26 cellular contexts compared by ENCODE assay signal in the genomic region with DNA sequence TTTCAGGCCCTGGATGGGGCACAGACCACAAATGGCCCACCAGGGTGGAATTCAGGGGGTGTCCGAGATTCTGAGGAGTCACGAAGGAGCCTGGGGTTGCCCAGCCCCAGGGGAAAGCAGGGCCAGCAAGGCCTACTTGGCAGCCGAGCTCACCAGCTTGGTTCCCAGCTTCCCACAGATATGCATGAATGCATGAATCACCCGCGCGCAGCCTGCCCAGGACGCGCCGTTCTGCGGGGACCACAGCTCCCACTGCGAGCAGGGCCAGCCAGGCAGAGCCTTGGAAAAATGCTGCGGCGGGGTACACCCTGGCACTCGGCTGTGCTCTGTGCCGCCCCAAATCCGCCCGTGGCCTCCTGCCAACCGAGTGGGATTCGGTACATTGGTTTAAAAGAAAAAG.
DNase-seq lines count a peak whose midpoint lies in the region; ATAC-seq, FAIRE-seq and TF ChIP-seq lines count a peak whose summit lies in the region.
"Had no signal": no experiment of that assay in that cellular context is flagged by ENCODE, and none has a peak within 500 bp of the region (broad histone marks: within the 10 kb centered on the region; RNA-seq: fewer than 3 reads in every experiment).

No MANE protein-coding gene starts in this region.

- no peak overlapping the region for H3K4me3 ChIP-seq in kidney (ENCODE audit: low read length in 2 of 2)
- H3K4me3 ChIP-seq in mammary epithelial cell (replicated peaks in 1 of 3; ENCODE audit: insufficient read depth in 1 of 3, low read depth in 2 of 3, low read length in 3 of 3) = no peak overlapping the region
- H3K4me3 ChIP-seq: GM23248, prostate gland, SK-N-MC, stomach, upper lobe of left lung had no signal

- H3K27me3 Mint-ChIP-seq in chondrocyte (ENCODE audit: low read depth) = no peaks in the 10 kb centered on the region
- H3K27me3 Mint-ChIP-seq: central memory CD8-positive, alpha-beta T cell had no signal

- CTCF ChIA-PET in mammary epithelial cell (lab: Charles Lee; ENCODE audit: low non-redundant PET) = no interaction called here

- H3K36me3 ChIP-seq in kidney (ENCODE audit: control insufficient read depth in 1 of 2, insufficient read depth in 2 of 2, low read length in 2 of 2) (no peaks in the 10 kb centered on the region), mammary epithelial cell (ENCODE audit: insufficient read depth, low read length) (no peaks in the 10 kb centered on the region)
- H3K36me3 ChIP-seq: BE2C, prostate gland, stomach, upper lobe of left lung had no signal

- no peaks in the 10 kb centered on the region for H3K27me3 ChIP-seq in mammary epithelial cell (ENCODE audit: insufficient read depth, low read length)
- H3K27me3 ChIP-seq: BE2C, upper lobe of left lung had no signal

- no peak overlapping the region for H3K4me2 ChIP-seq in mammary epithelial cell (ENCODE audit: insufficient read depth, low read depth, low read length)

- H3K9ac ChIP-seq in kidney (ENCODE audit: low read length in 2 of 2) = no peak overlapping the region
- no peak overlapping the region for H3K9ac ChIP-seq in mammary epithelial cell (ENCODE audit: insufficient read depth, low read length)
- H3K9ac ChIP-seq: GM23248 had no signal

- intact Hi-C loops in kidney (cut with DNase I) = no loop called here
- intact Hi-C loops in mammary epithelial cell (cut with micrococcal nuclease) = no loop called here

- H3K79me2 ChIP-seq in mammary epithelial cell (ENCODE audit: insufficient read depth, low read length) = no peaks in the 10 kb centered on the region

- H3K4me1 ChIP-seq in kidney (ENCODE audit: control insufficient read depth in 1 of 2, insufficient read depth in 1 of 2, low read depth in 1 of 2, low read length in 2 of 2) (no peaks in the 10 kb centered on the region), mammary epithelial cell (ENCODE audit: insufficient read depth, low read length) (peaks cover 10% of the 10 kb centered on the region)
- H3K4me1 ChIP-seq: BE2C, prostate gland, stomach, upper lobe of left lung had no signal

- H2AFZ ChIP-seq in mammary epithelial cell (ENCODE audit: low read depth, low read length) = no peak overlapping the region
- H2AFZ ChIP-seq: GM23248 had no signal

- BruUV-seq in mammary epithelial cell (replicated peaks; lab: Mats Ljungman, UMichigan) = no TSS peak

- dilution Hi-C loops in mammary epithelial cell (cut with HindIII; ENCODE audit: low sequenced_read_pairs) = no loop called here

- no peak for FAIRE-seq in kidney (lab: Jason Lieb, UNC)
- FAIRE-seq: small intestine had no signal

- no peaks in the 10 kb centered on the region for H4K20me1 ChIP-seq in mammary epithelial cell (ENCODE audit: insufficient read depth, low read length)

- peaks cover 47% of the 10 kb centered on the region for H3K4me1 Mint-ChIP-seq in chondrocyte (ENCODE audit: low read depth)
- H3K4me1 Mint-ChIP-seq: central memory CD8-positive, alpha-beta T cell had no signal

- ATAC-seq in HG03469 (IDR thresholded peaks at IDR 0.05; ENCODE audit: unreplicated experiment) = no peak
- ATAC-seq: effector memory CD8-positive, alpha-beta T cell had no signal

- peak overlapping the region; percentile 22 for H3K27ac ChIP-seq in angular gyrus (ENCODE audit: low read depth, low read length)
- H3K27ac ChIP-seq in kidney (ENCODE audit: low read depth in 2 of 2, low read length in 2 of 2) = no peak overlapping the region
- H3K27ac ChIP-seq in mammary epithelial cell (ENCODE audit: insufficient read depth, low read depth, low read length) = no peak overlapping the region
- H3K27ac ChIP-seq: GM23248, prostate gland, SK-N-MC, stomach, upper lobe of left lung had no signal

- H3K4me3 Mint-ChIP-seq in chondrocyte (ENCODE audit: unreplicated experiment) = no peak overlapping the region
- H3K4me3 Mint-ChIP-seq: central memory CD8-positive, alpha-beta T cell; effector memory CD8-positive, alpha-beta T cell; nephron progenitor cell had no signal

- peaks cover 11% of the 10 kb centered on the region for H3K9me3 Mint-ChIP-seq in chondrocyte (ENCODE audit: low read depth)
- H3K9me3 Mint-ChIP-seq: central memory CD8-positive, alpha-beta T cell; effector memory CD8-positive, alpha-beta T cell; nephron progenitor cell had no signal

- in situ Hi-C loops in mammary epithelial cell (cut with MboI; ENCODE audit: low sequenced_read_pairs in 2 of 2) = loop anchor here in 1 of 2 donors (25.0 kb wide), 1 partner anchor 519 kb away; no protein-coding TSS in a partner anchor

- TF ChIP-seq CTCF in kidney (IDR thresholded peaks at IDR 0.05; ENCODE audit: borderline replicate concordance, extremely low read depth, insufficient read depth) (no peak), mammary epithelial cell (conservative IDR thresholded peaks at IDR 0.05 in 1 of 2, IDR thresholded peaks at IDR 0.05 in 1 of 2; ENCODE audit: extremely low read depth in 1 of 2, insufficient read depth in 1 of 2, low read depth in 1 of 2, low read length in 2 of 2) (no peak), chondrocyte (IDR thresholded peaks at IDR 0.05) (no peak)

- WGBS in mammary epithelial cell (ENCODE audit: low coverage, missing lambda C conversion rate) = 82% methylated on average over 12 of the region's 19 CpGs

- H3K27ac Mint-ChIP-seq in chondrocyte (ENCODE audit: unreplicated experiment) = no peak overlapping the region
- H3K27ac Mint-ChIP-seq: effector memory CD8-positive, alpha-beta T cell; nephron progenitor cell had no signal

- DNase-seq in LHCN-M2 (ENCODE audit: low read depth) (peak; percentile 94), kidney (peak; percentile 72), superior temporal gyrus (ENCODE audit: extremely low spot score) (peak; percentile 29), mammary epithelial cell (no peak), SHP77 (lab: John Stamatoyannopoulos, UW) (no peak), chondrocyte (ENCODE audit: low spot score) (no peak)
- DNase-seq: activated CD4-positive, CD25-positive, alpha-beta regulatory T cell treated with anti-CD3 and anti-CD28 coated beads, Interleukin-2, amount 50 U/mL, for 72 hours; BE2C; Calu3; effector memory CD8-positive, alpha-beta T cell; GM23248; islet precursor cell; NCI-H1694; NCI-H748 treated with DMSO at 0.1 percent for 48 hours; nephron progenitor cell; OCI-M1; small intestine; stimulated activated CD4-positive, alpha-beta T cell treated with anti-CD3 and anti-CD28 coated beads, Interleukin-4, amount 100 ng/mL, for 24 hours; stomach; T-helper 9 cell had no signal

- H3K9me3 ChIP-seq in kidney (ENCODE audit: control insufficient read depth in 1 of 2, low read length in 2 of 2) = no peaks in the 10 kb centered on the region
- peaks cover 5% of the 10 kb centered on the region for H3K9me3 ChIP-seq in mammary epithelial cell (replicated peaks; ENCODE audit: insufficient read depth, low read length)
- H3K9me3 ChIP-seq: BE2C, prostate gland, stomach, upper lobe of left lung had no signal

- peaks cover 3% of the 10 kb centered on the region for H3K36me3 Mint-ChIP-seq in chondrocyte (ENCODE audit: low read depth)

Comparison
In these comparisons a context has a peak if more than half of its experiments do, and no peak if none do; other contexts are left out.
1. DNase-seq: peak in LHCN-M2 (single experiment), kidney (single experiment) and superior temporal gyrus (single experiment); none in mammary epithelial cell (single experiment), SHP77 (0 of 2) and chondrocyte (single experiment).